In the genomic region with DNA sequence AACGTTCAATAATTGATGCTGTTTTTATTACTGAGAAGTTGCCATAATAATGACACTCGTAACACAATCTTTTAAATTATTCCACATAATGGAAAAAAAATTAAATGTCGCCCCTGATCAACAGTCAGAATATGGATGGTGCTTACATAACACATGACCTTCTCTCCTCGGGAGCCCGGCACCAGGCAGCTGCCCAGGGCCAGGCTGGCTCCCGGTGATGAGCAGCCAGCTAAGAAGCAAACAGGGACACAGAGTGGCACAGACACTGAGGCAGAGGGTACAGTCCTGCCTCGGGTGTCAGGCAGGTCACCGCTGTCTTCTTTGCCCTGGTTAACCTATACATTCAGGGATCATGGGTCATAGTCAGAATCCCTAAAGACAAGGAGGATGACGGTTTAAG, we compare ENCODE assay signal across 27 cellular contexts.
"Had no signal": no experiment of that assay in that cellular context is flagged by ENCODE, and none has a peak within 500 bp of the region (broad histone marks: within the 10 kb centered on the region; RNA-seq: fewer than 3 reads in every experiment).

No MANE protein-coding gene starts in this region.

- FAIRE-seq: keratinocyte had no signal

- H3K27me3 ChIP-seq: heart right ventricle, hepatocyte, left lung, neutrophil, right atrium auricular region, right lobe of liver, stomach, testis, thyroid gland, transverse colon, upper lobe of left lung had no signal

- H3K4me1 ChIP-seq: heart right ventricle, left lung, lower lobe of right lung, parathyroid adenoma, right atrium auricular region, right lobe of liver, stomach, testis, thyroid gland, transverse colon, upper lobe of left lung had no signal

- H3K27ac ChIP-seq: heart right ventricle, hepatocyte, left lung, lower lobe of right lung, neutrophil, parathyroid adenoma, right atrium auricular region, right lobe of liver, stomach, testis, thyroid gland, transverse colon, upper lobe of left lung had no signal

- H3K79me2 ChIP-seq: hepatocyte, parathyroid adenoma had no signal

- H3K4me2 ChIP-seq: hepatocyte had no signal

- ATAC-seq: left cardiac atrium; left lung; lower lobe of right lung; mucosa of descending colon; naive thymus-derived CD4-positive, alpha-beta T cell; stimulated activated naive B cell treated with anti-CD40 and anti-IgM and Interleukin-4, amounts not matched to agents 10 μg/mL and 1 μg/mL and 100 μg/mL, for 72 hours; stimulated activated naive CD8-positive, alpha-beta T cell treated with anti-CD3 and anti-CD28 coated beads, Interleukin-15, Interleukin-2, amounts not matched to agents 100 U/mL and 50 U/mL, for 24 hours had no signal

- H3K4me3 ChIP-seq: heart right ventricle, hepatocyte, left lung, lower lobe of right lung, mucosa of descending colon, right atrium auricular region, right lobe of liver, stomach, testis, thyroid gland, transverse colon, upper lobe of left lung had no signal

- H3K9ac ChIP-seq: parathyroid adenoma had no signal

- DNase-seq: heart right ventricle; kidney glomerular epithelial cell; left cardiac atrium; left lung; lower lobe of right lung; mammary epithelial cell; midbrain; mucosa of descending colon; naive thymus-derived CD4-positive, alpha-beta T cell; occipital lobe; right lobe of liver; stimulated activated CD4-positive, alpha-beta T cell treated with anti-CD3 and anti-CD28 coated beads, Interleukin-12 subunit alpha, Interleukin-12 subunit beta, amount 100 ng/mL, for 4 hours; stimulated activated CD4-positive, alpha-beta T cell treated with anti-CD3 and anti-CD28 coated beads, Interleukin-15, amount 100 ng/mL, for 24 hours; stimulated activated CD4-positive, alpha-beta T cell treated with anti-CD3 and anti-CD28 coated beads, Interleukin-2, amount 100 ng/mL, for 24 hours; stimulated activated CD4-positive, alpha-beta T cell treated with anti-CD3 and anti-CD28 coated beads, Interleukin-4, amount 100 ng/mL, for 1 hour; stimulated activated naive B cell treated with anti-CD40 and anti-IgM and Interleukin-4, amounts not matched to agents 10 μg/mL and 1 μg/mL and 100 μg/mL, for 72 hours; stimulated activated naive CD8-positive, alpha-beta T cell treated with anti-CD3 and anti-CD28 coated beads, Interleukin-15, Interleukin-2, amounts not matched to agents 100 U/mL and 50 U/mL, for 24 hours; stomach; testis; thyroid gland; transverse colon had no signal

- H3K36me3 ChIP-seq: heart right ventricle, left lung, lower lobe of right lung, neutrophil, right atrium auricular region, right lobe of liver, stomach, thyroid gland, transverse colon, upper lobe of left lung had no signal
